Comparison of ENCODE assay signal across 1 cellular context in the genomic region with DNA sequence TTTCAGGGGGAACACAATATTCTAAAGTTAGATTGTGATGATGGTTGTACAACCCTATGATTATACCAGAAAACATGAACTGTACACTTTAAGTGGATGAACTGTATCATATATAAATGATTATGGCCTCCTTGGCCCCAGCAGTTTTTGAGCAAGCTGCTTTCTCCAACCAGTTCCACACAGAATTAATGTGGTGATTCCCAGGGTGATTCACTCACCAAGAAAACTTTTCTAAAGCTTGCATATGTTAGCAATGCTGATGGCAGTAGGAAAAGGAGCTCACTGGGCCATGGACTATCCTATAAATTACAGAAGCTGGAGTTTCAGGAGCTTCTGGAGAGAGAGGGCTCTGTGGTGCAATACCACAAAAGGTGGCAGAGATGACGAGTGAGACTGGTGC.
TF ChIP-seq lines count a peak whose summit lies in the region.

No MANE protein-coding gene starts in this region.

TF ChIP-seq in SK-N-SH treated with all-trans-retinoic acid at 6 μM for 48 hours, 23 proteins besides CTCF, POLR2A, EP300 and RAD21 (continued from another document):
- TF ChIP-seq ZNF8 (CRISPR knock-in tag; IDR thresholded peaks at IDR 0.05) = no peak
- TF ChIP-seq PPARA (CRISPR knock-in tag; IDR thresholded peaks at IDR 0.05; ENCODE audit: borderline replicate concordance) = no peak
- no peak for TF ChIP-seq ZNF565 (CRISPR knock-in tag; conservative IDR thresholded peaks at IDR 0.05; ENCODE audit: low read depth)
- TF ChIP-seq, protein P1, sequence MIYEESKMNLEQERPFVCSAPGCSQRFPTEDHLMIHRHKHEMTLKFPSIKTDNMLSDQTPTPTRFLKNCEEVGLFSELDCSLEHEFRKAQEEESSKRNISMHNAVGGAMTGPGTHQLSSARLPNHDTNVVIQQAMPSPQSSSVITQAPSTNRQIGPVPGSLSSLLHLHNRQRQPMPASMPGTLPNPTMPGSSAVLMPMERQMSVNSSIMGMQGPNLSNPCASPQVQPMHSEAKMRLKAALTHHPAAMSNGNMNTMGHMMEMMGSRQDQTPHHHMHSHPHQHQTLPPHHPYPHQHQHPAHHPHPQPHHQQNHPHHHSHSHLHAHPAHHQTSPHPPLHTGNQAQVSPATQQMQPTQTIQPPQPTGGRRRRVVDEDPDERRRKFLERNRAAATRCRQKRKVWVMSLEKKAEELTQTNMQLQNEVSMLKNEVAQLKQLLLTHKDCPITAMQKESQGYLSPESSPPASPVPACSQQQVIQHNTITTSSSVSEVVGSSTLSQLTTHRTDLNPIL (CRISPR knock-in tag; IDR thresholded peaks at IDR 0.05; ENCODE audit: low read depth) = no peak
- no peak for TF ChIP-seq OSR1 (CRISPR knock-in tag; IDR thresholded peaks at IDR 0.05)
- TF ChIP-seq TOX (CRISPR knock-in tag; IDR thresholded peaks at IDR 0.05; ENCODE audit: borderline replicate concordance) = no peak
